In the genomic region with DNA sequence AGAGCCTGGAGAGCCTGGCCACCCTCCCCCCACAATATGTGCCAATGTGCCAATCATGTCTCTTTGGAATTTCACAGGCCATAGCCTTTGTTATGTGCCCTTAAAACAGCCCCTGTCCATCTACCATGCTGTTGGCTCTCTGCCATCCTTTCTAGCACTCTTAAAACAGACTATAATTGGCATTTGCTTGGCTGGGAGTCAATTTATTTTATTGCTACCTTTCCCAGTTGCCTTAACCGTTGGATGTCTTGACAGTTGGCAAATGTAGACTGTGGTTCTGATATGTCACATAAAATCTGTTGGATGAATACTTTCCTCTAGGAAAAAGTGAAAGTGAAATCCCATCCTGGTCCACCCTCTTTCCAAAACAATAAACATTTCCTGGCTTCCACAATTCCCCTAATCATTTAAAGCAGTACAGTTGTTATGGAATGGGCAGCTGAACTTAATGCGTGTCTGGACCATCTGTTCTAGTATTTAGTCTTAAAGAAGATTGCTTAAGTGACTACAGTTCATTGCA, we compare ENCODE assay signal across 10 cellular contexts.
A peak's percentile ranks its signal among the peaks of the same experiment; 100 is the strongest.
DNase-seq lines count a peak whose midpoint lies in the region; ATAC-seq and TF ChIP-seq lines count a peak whose summit lies in the region.
"Had no signal": no experiment of that assay in that cellular context is flagged by ENCODE, and none has a peak within 500 bp of the region (broad histone marks: within the 10 kb centered on the region; RNA-seq: fewer than 3 reads in every experiment).

No MANE protein-coding gene starts in this region.

- H3K27me3 ChIP-seq in BE2C: peaks cover 9% of the 10 kb centered on the region

- no peak overlapping the region for H3K4me3 ChIP-seq in AG10803 (ENCODE audit: low read length)
- no peak overlapping the region for H3K4me3 ChIP-seq in BE2C (ENCODE audit: low read depth, low read length)

- ATAC-seq in left ventricle myocardium superior (peak; percentile 97), HG03378 (IDR thresholded peaks at IDR 0.05; ENCODE audit: unreplicated experiment) (no peak)

- no peak for TF ChIP-seq CTCF in AG10803 (conservative IDR thresholded peaks at IDR 0.05; ENCODE audit: low read length)
- TF ChIP-seq CTCF in BE2C (IDR thresholded peaks at IDR 0.05; ENCODE audit: low read depth, low read length): no peak

- no peaks in the 10 kb centered on the region for H3K9me3 ChIP-seq in BE2C

- intact Hi-C loops in left ventricle myocardium superior (cut with micrococcal nuclease): no loop called here

- H3K36me3 ChIP-seq in BE2C: no peaks in the 10 kb centered on the region

- DNase-seq in AG10803 (ENCODE audit: low read depth) (peak; percentile 21), NCI-H1105 (lab: John Stamatoyannopoulos, UW) (peak; percentile 89), NCI-H69 (lab: John Stamatoyannopoulos, UW) (peak; percentile 98), left ventricle myocardium superior (peak; percentile 42), AML-193 (lab: John Stamatoyannopoulos, UW) (no peak), NAMALWA (ENCODE audit: low spot score) (no peak), BE2C (no peak)
- DNase-seq: activated naive CD8-positive, alpha-beta T cell treated with anti-CD3 and anti-CD28 coated beads, Interleukin-2, amount 10 ng/mL, durations not matched to agents 7 days and 5 days; MV-4-11 had no signal

- no peaks in the 10 kb centered on the region for H3K4me1 ChIP-seq in BE2C

Comparison
In these comparisons a context has a peak if more than half of its experiments do, and no peak if none do; other contexts are left out.
1. DNase-seq: peak in AG10803 (single experiment), NCI-H1105 (single experiment), NCI-H69 (single experiment) and left ventricle myocardium superior (single experiment); none in AML-193 (0 of 2), NAMALWA (single experiment) and BE2C (single experiment).